In the genomic region with DNA sequence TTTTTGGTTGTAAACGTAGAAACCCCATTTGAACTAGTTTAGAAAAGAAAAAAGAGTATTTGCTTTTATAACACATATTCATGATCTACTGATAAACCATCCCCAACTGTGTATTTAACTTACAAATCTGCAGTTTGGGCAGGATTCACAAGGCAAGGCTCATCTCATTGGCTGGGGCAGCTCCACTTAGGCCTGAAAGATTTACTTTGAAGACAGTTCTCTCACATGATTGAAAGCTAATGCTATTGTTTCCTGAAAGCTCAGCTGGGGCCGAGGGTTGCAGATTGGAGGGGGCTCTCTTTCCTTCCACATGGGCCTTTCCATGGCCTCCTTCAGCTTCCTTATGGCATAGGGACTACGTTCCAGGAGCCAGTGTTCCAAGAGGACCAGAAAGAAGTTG, we compare ENCODE assay signal across 1 cellular context.
TF ChIP-seq lines count a peak whose summit lies in the region.

No MANE protein-coding gene starts in this region.

TF ChIP-seq in GM12878, 131 proteins besides CTCF, POLR2A, EP300 and RAD21:
- no peak for TF ChIP-seq NFIC (IDR thresholded peaks at IDR 0.05; ENCODE audit: low read depth, low read length)
- TF ChIP-seq LARP7 (IDR thresholded peaks at IDR 0.05) = no peak
- no peak for TF ChIP-seq ZNF384 (IDR thresholded peaks at IDR 0.05; ENCODE audit: borderline replicate concordance, low read depth, low read length)
- TF ChIP-seq CHD4 (IDR thresholded peaks at IDR 0.05) = no peak
- no peak for TF ChIP-seq JUND (IDR thresholded peaks at IDR 0.05; ENCODE audit: low read depth, low read length)
- no peak for TF ChIP-seq IRF4 (IDR thresholded peaks at IDR 0.05; ENCODE audit: low read depth, low read length)
